Comparison of ENCODE assay signal across 18 cellular contexts in the genomic region with DNA sequence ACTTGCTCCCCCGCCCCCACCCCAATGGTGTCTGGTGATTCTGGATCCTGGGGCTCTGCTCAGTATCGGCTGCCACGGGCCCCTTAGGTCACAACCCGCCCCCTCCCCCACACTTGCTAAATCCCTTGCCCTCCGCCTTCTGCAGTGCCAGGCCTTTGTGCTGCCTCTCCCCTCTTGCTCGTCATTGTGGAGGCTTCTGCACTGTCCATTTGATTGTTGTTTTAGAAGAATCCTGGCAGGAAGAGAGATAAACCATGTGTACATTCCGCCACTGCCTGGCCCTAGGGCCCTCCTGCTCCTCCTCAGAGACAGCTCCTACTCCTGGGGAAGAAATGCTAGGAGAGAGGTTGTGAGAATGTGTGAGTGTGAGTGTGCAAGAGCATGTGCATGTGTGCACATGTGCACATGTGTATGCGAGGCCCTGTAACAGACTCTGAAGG. TPM values are rescaled to one million over a fixed set of nuclear protein-coding genes. Genes with fewer than 3 reads are reported as not detected.
DNase-seq lines count a peak whose midpoint lies in the region; ATAC-seq and TF ChIP-seq lines count a peak whose summit lies in the region.
"Had no signal": no experiment of that assay in that cellular context is flagged by ENCODE, and none has a peak within 500 bp of the region (broad histone marks: within the 10 kb centered on the region; RNA-seq: fewer than 3 reads in every experiment).

No MANE protein-coding gene starts in this region.

- H3K9me3 ChIP-seq in cardiac muscle cell (ENCODE audit: low read depth) (no peaks in the 10 kb centered on the region), endodermal cell (ENCODE audit: control insufficient read depth, low read length) (no peaks in the 10 kb centered on the region), upper lobe of right lung (no peaks in the 10 kb centered on the region), stomach (no peaks in the 10 kb centered on the region)
- H3K9me3 ChIP-seq: HAP-1, heart right ventricle, SJCRH30, thyroid gland had no signal

- ATAC-seq in Right ventricle myocardium inferior (no peak), upper lobe of right lung (peak; percentile 5), GM18868 (IDR thresholded peaks at IDR 0.05; ENCODE audit: unreplicated experiment) (no peak)

- H3K9ac ChIP-seq in endodermal cell (ENCODE audit: extremely low read depth, low read length, poor library complexity, severe bottlenecking), result no peak overlapping the region

- TF ChIP-seq EP300 in stomach (IDR thresholded peaks at IDR 0.05), result no peak

- no peak for TF ChIP-seq POLR2A in stomach (IDR thresholded peaks at IDR 0.05)

- H3K4me3 Mint-ChIP-seq in endodermal cell (peak overlapping the region; percentile 14), neural crest cell (peak overlapping the region; percentile 78)

- H3K9me3 Mint-ChIP-seq in endodermal cell (no peaks in the 10 kb centered on the region), neural crest cell (no peaks in the 10 kb centered on the region)

- H3K4me1 Mint-ChIP-seq in endodermal cell, result peaks cover 49% of the 10 kb centered on the region
- peaks cover 85% of the 10 kb centered on the region for H3K4me1 Mint-ChIP-seq in neural crest cell

- H3K4me1 ChIP-seq in cardiac muscle cell (ENCODE audit: low read depth) (peaks cover 32% of the 10 kb centered on the region), endodermal cell (ENCODE audit: control insufficient read depth, insufficient read depth, low read length) (peaks cover 13% of the 10 kb centered on the region), upper lobe of right lung (peaks cover 44% of the 10 kb centered on the region), stomach (peaks cover 0 to 54% (median 27%) of the 10 kb centered on the region in 4 donors)

- WGBS in endodermal cell (ENCODE audit: insufficient coverage in 1 of 2, insufficient read length in 1 of 2), 2 experiments, result 83 to 100% methylated on average over 1 to 8 of the region's 8 CpGs
- WGBS in stomach, 5 donors, result 72 to 87% (median 76%) methylated on average over 8 of the region's 8 CpGs

- H3K27ac Mint-ChIP-seq in endodermal cell, result peak overlapping the region; percentile 63
- H3K27ac Mint-ChIP-seq in neural crest cell (ENCODE audit: unreplicated experiment), result peak overlapping the region; percentile 98

- H3K4me3 ChIP-seq in cardiac muscle cell, result no peak overlapping the region
- H3K4me3 ChIP-seq in endodermal cell (ENCODE audit: low read length), result no peak overlapping the region
- no peak overlapping the region for H3K4me3 ChIP-seq in upper lobe of right lung
- H3K4me3 ChIP-seq in stomach, result no peak overlapping the region
- H3K4me3 ChIP-seq: HAP-1, heart right ventricle, SJCRH30, thyroid gland had no signal

- peak in 1 of 2 donors; percentile 21 for DNase-seq in cardiac muscle cell (ENCODE audit: low read depth in 1 of 2, low spot score in 1 of 2)
- DNase-seq in Right ventricle myocardium inferior (ENCODE audit: missing footprints), result no peak
- DNase-seq in endodermal cell, result no peak
- peak; percentile 40 for DNase-seq in neural crest cell (ENCODE audit: low read depth, low spot score)
- DNase-seq in upper lobe of right lung, result no peak
- no peak for DNase-seq in stomach
- DNase-seq in NCI-H1436 (lab: John Stamatoyannopoulos, UW), result no peak
- DNase-seq: ACHN; activated CD4-positive, alpha-beta T cell treated with anti-CD3 and anti-CD28 coated beads, Interleukin-2, amount 50 U/mL, for 48 hours; cortex of kidney; heart right ventricle; NCI-H1930; NCI-H446 treated with DMSO at 0.1 percent for 48 hours; stimulated activated CD4-positive, alpha-beta T cell treated with anti-CD3 and anti-CD28 coated beads, Interleukin-2, amount 100 ng/mL, for 24 hours; thyroid gland had no signal

- intact Hi-C loops in Right ventricle myocardium inferior (cut with DNase I), result no loop called here
- intact Hi-C loops in upper lobe of right lung (cut with DNase I), result no loop called here
- intact Hi-C loops in stomach (cut with DNase I; ENCODE audit: low total_unique reads), result no loop called here

- no peak for TF ChIP-seq CTCF in cardiac muscle cell (IDR thresholded peaks at IDR 0.05; ENCODE audit: low read depth, low read length)
- TF ChIP-seq CTCF in endodermal cell (conservative IDR thresholded peaks at IDR 0.05), result no peak
- no peak for TF ChIP-seq CTCF in neural crest cell (conservative IDR thresholded peaks at IDR 0.05)
- TF ChIP-seq CTCF in upper lobe of right lung (IDR thresholded peaks at IDR 0.05), result no peak
- TF ChIP-seq CTCF in stomach (IDR thresholded peaks at IDR 0.05), result no peak

- H3K36me3 Mint-ChIP-seq in endodermal cell (ENCODE audit: low read depth) (no peaks in the 10 kb centered on the region), neural crest cell (ENCODE audit: low read depth) (no peaks in the 10 kb centered on the region)

- peak overlapping the region; percentile 30 for H3K27ac ChIP-seq in cardiac muscle cell
- H3K27ac ChIP-seq in endodermal cell (ENCODE audit: low read depth, low read length), result peak overlapping the region; percentile 86
- H3K27ac ChIP-seq in upper lobe of right lung, result no peak overlapping the region
- H3K27ac ChIP-seq in stomach, result no peak overlapping the region
- H3K27ac ChIP-seq: thyroid gland had no signal

- H3K27me3 ChIP-seq in cardiac muscle cell, result no peaks in the 10 kb centered on the region
- H3K27me3 ChIP-seq in endodermal cell (ENCODE audit: control insufficient read depth, insufficient read depth, low read length, poor library complexity, severe bottlenecking), result no peaks in the 10 kb centered on the region
- H3K27me3 ChIP-seq in upper lobe of right lung, result no peaks in the 10 kb centered on the region
- no peaks in the 10 kb centered on the region for H3K27me3 ChIP-seq in stomach
- H3K27me3 ChIP-seq: heart right ventricle, SJCRH30, thyroid gland had no signal

- H3K36me3 ChIP-seq in cardiac muscle cell (no peaks in the 10 kb centered on the region), endodermal cell (ENCODE audit: control insufficient read depth, insufficient read depth, low read length) (no peaks in the 10 kb centered on the region), upper lobe of right lung (peaks cover 12% of the 10 kb centered on the region), stomach (peaks cover 0 to 16% (median 8%) of the 10 kb centered on the region in 4 donors)
- H3K36me3 ChIP-seq: HAP-1, thyroid gland had no signal

- H3K27me3 Mint-ChIP-seq in endodermal cell (ENCODE audit: insufficient read depth) (no peaks in the 10 kb centered on the region), neural crest cell (ENCODE audit: low read depth) (no peaks in the 10 kb centered on the region)

RNA-seq across cellular contexts. Expression of gene MVB12B, which starts 50.3 kb away (rescaled TPM):
- total RNA-seq in cardiac muscle cell, result 23.4 and 29.9 TPM in 2 replicates
- 18.9 and 19.0 TPM in 2 replicates for polyA plus RNA-seq in cardiac muscle cell
- total RNA-seq in Right ventricle myocardium inferior, result 12.7 TPM
- total RNA-seq in endodermal cell, result 10 to 100 TPM; 18.6 to 19.7 TPM
- 27.4 TPM for polyA plus RNA-seq in endodermal cell (2013, experiment 1 of 2)
- polyA plus RNA-seq in endodermal cell (2013, experiment 2 of 2), result 24.8 TPM
- 65.5 and 68.1 TPM in 2 replicates for total RNA-seq in neural crest cell
- total RNA-seq in upper lobe of right lung, result 47.5 TPM
- total RNA-seq in stomach, result 10 to 100 TPM in 2 of 5 donors, 1 to 10 TPM in 3; 3.2 to 21.9 (median 7.3) TPM
- 1 to 10 TPM; 2.3 to 6.4 (median 3.1) TPM for polyA plus RNA-seq in stomach

Comparison
In these comparisons a context has a peak if more than half of its experiments do, and no peak if none do; other contexts are left out.
1. H3K27ac ChIP-seq: peak in cardiac muscle cell (single experiment) and endodermal cell (single experiment); none in upper lobe of right lung (single experiment) and stomach (0 of 5).